Comparison of ENCODE assay signal across 15 cellular contexts in genomic region chr15:57554821-57555185, GRCh38. TPM values are rescaled to one million over a fixed set of nuclear protein-coding genes. Genes with fewer than 3 reads are reported as not detected.
DNase-seq lines count a peak whose midpoint lies in the region; ATAC-seq and TF ChIP-seq lines count a peak whose summit lies in the region.
"Had no signal": no experiment of that assay in that cellular context is flagged by ENCODE, and none has a peak within 500 bp of the region (broad histone marks: within the 10 kb centered on the region; RNA-seq: fewer than 3 reads in every experiment).

No MANE protein-coding gene starts in this region.

- no peaks in the 10 kb centered on the region for H4K20me1 ChIP-seq in H9 (ENCODE audit: control insufficient read depth, insufficient read depth, insufficient read length)
- H4K20me1 ChIP-seq in hepatocyte (ENCODE audit: insufficient read depth, poor library complexity, severe bottlenecking) = no peaks in the 10 kb centered on the region

- no peak overlapping the region for H4K5ac ChIP-seq in H9 (ENCODE audit: insufficient read length, low read depth, low read length)

- no peak overlapping the region for H2AK5ac ChIP-seq in H9 (ENCODE audit: insufficient read length, low read length)

- DNase-seq in H9 (no peak), WTC11 (ENCODE audit: low spot score) (no peak), hepatocyte (ENCODE audit: low spot score) (no peak), sigmoid colon (no peak), MV-4-11 (lab: John Stamatoyannopoulos, UW) (no peak), chondrocyte (ENCODE audit: low spot score) (no peak)
- no peak for DNase-seq in activated naive CD4-positive, alpha-beta T cell treated with Interleukin-2 at 50 U/mL for 16 hours
- DNase-seq in activated CD8-positive, alpha-beta memory T cell treated with anti-CD3 and anti-CD28 coated beads, Interleukin-2, amount 10 ng/mL, durations not matched to agents 7 days and 5 days = no peak
- DNase-seq: activated CD4-positive, CD25-positive, alpha-beta regulatory T cell; activated CD8-positive, alpha-beta memory T cell treated with anti-CD3 and anti-CD28 coated beads, Interleukin-2, amount 50 U/mL, for 48 hours; naive thymus-derived CD4-positive, alpha-beta T cell; stimulated activated naive CD8-positive, alpha-beta T cell treated with anti-CD3 and anti-CD28 coated beads, Interleukin-15, Interleukin-2, amounts not matched to agents 100 U/mL and 50 U/mL, for 24 hours had no signal

- no peak for TF ChIP-seq EP300 in sigmoid colon (IDR thresholded peaks at IDR 0.05)

- H2BK12ac ChIP-seq in H9 (ENCODE audit: insufficient read length, low read depth, low read length) = no peak overlapping the region

- H3K4ac ChIP-seq in H9 (ENCODE audit: low read depth, low read length) = no peak overlapping the region

- H3K14ac ChIP-seq in H9 (ENCODE audit: insufficient read depth, low read length) = no peak overlapping the region

- CTCF ChIA-PET in WTC11 (lab: Charles Lee) = interaction anchor here (0.9 to 3.8 kb wide), 5 partner anchors 13 to 223 kb away, joined by 3 to 43 read pairs (median 5); no protein-coding TSS in a partner anchor
- CTCF ChIA-PET in activated CD8-positive, alpha-beta memory T cell treated with anti-CD3 and anti-CD28 coated beads, Interleukin-2, amount 10 ng/mL, durations not matched to agents 7 days and 5 days (lab: Charles Lee) = interaction anchor here (1.2 kb wide), 1 partner anchor 16 kb away, joined by 3 read pairs; no protein-coding TSS in a partner anchor

- no peaks in the 10 kb centered on the region for H3K23me2 ChIP-seq in H9 (ENCODE audit: insufficient read length, low read depth, low read length, poor library complexity, severe bottlenecking)

- no peak overlapping the region for H4K8ac ChIP-seq in H9 (replicated peaks; ENCODE audit: insufficient read length, low read depth, low read length)

- ATAC-seq in WTC11 = no peak
- no peak for ATAC-seq in activated CD8-positive, alpha-beta memory T cell treated with anti-CD3 and anti-CD28 coated beads, Interleukin-2, amount 10 ng/mL, durations not matched to agents 7 days and 5 days
- ATAC-seq: naive thymus-derived CD4-positive, alpha-beta T cell; sciatic nerve; stimulated activated naive CD8-positive, alpha-beta T cell treated with anti-CD3 and anti-CD28 coated beads, Interleukin-15, Interleukin-2, amounts not matched to agents 100 U/mL and 50 U/mL, for 24 hours had no signal

- H2BK20ac ChIP-seq in H9 (ENCODE audit: low read depth, low read length, poor library complexity, severe bottlenecking) = no peak overlapping the region

- peaks cover 37 to 40% of the 10 kb centered on the region in 2 experiments for H3K4me1 Mint-ChIP-seq in H9
- H3K4me1 Mint-ChIP-seq in WTC11 = peaks cover 33% of the 10 kb centered on the region
- no peaks in the 10 kb centered on the region for H3K4me1 Mint-ChIP-seq in activated CD8-positive, alpha-beta memory T cell treated with anti-CD3 and anti-CD28 coated beads, Interleukin-2, amount 10 ng/mL, durations not matched to agents 7 days and 5 days
- peaks cover 55% of the 10 kb centered on the region for H3K4me1 Mint-ChIP-seq in chondrocyte (ENCODE audit: low read depth)

- H4K91ac ChIP-seq in H9 (ENCODE audit: insufficient read length, low read depth, low read length) = no peak overlapping the region

- H3K18ac ChIP-seq in H9 (ENCODE audit: insufficient read length, low read depth, low read length) = no peak overlapping the region

- no peak overlapping the region for H3K23ac ChIP-seq in H9 (ENCODE audit: insufficient read length, low read depth, low read length)

- H2BK15ac ChIP-seq in H9 (ENCODE audit: low read depth, low read length) = no peak overlapping the region

- H3K27me3 ChIP-seq in H9 (ENCODE audit: insufficient read depth, low read length) (no peaks in the 10 kb centered on the region), hepatocyte (no peaks in the 10 kb centered on the region), sigmoid colon (no peaks in the 10 kb centered on the region)
- H3K27me3 ChIP-seq: breast epithelium had no signal

- no peaks in the 10 kb centered on the region for H3K79me1 ChIP-seq in H9 (ENCODE audit: insufficient read depth, low read depth, low read length, poor library complexity, severe bottlenecking)

- H3K36me3 Mint-ChIP-seq in H9 (ENCODE audit: insufficient read depth in 1 of 3, low read depth in 3 of 3) = peaks cover 4 to 15% (median 13%) of the 10 kb centered on the region in 3 experiments; a peak in 6 of 7 replicates
- peaks cover 19% of the 10 kb centered on the region for H3K36me3 Mint-ChIP-seq in WTC11
- H3K36me3 Mint-ChIP-seq in activated CD8-positive, alpha-beta memory T cell treated with anti-CD3 and anti-CD28 coated beads, Interleukin-2, amount 10 ng/mL, durations not matched to agents 7 days and 5 days = no peaks in the 10 kb centered on the region
- no peaks in the 10 kb centered on the region for H3K36me3 Mint-ChIP-seq in chondrocyte (ENCODE audit: low read depth)
- H3K36me3 Mint-ChIP-seq: activated naive CD4-positive, alpha-beta T cell treated with anti-CD3 and anti-CD28 coated beads, Interleukin-2, amount 50 U/mL, for 24 hours; naive thymus-derived CD4-positive, alpha-beta T cell had no signal

- no peak overlapping the region for H3T11ph ChIP-seq in H9 (ENCODE audit: low read length)

- H3K27ac ChIP-seq in H9 (ENCODE audit: insufficient read length, low read depth, low read length) = no peak overlapping the region
- peak overlapping the region; percentile 97 for H3K27ac ChIP-seq in hepatocyte
- peak overlapping the region in 3 of 4 donors; percentile 23 to 35 (median 35) for H3K27ac ChIP-seq in sigmoid colon

- TF ChIP-seq POLR2A in sigmoid colon (IDR thresholded peaks at IDR 0.05) = no peak

- H2BK120ac ChIP-seq in H9 (ENCODE audit: low read depth, low read length, poor library complexity, severe bottlenecking) = no peak overlapping the region

- H3K56ac ChIP-seq in H9 (ENCODE audit: insufficient read length, low read depth, low read length) = no peak overlapping the region

- WGBS in H9 (ENCODE audit: extremely low coverage, insufficient read length, low lambda C conversion rate) = no CpG with 5 or more reads among the region's 4 CpGs
- 76% methylated on average over 4 of the region's 4 CpGs for WGBS in hepatocyte (ENCODE audit: low lambda C conversion rate, missing lambda C conversion rate)
- 91 to 93% methylated on average over 4 of the region's 4 CpGs for WGBS in sigmoid colon, 2 donors

- H3K4me2 ChIP-seq in H9 (ENCODE audit: insufficient read depth, insufficient read length, low read length) (no peak overlapping the region), hepatocyte (peak overlapping the region; percentile 52)

- H2AFZ ChIP-seq in H9 (ENCODE audit: low read length) (no peak overlapping the region), hepatocyte (peak overlapping the region; percentile 18)

- no peaks in the 10 kb centered on the region for H3K9me3 ChIP-seq in H9 (ENCODE audit: control insufficient read depth, low read depth, low read length)
- H3K9me3 ChIP-seq in hepatocyte (ENCODE audit: low read depth) = no peaks in the 10 kb centered on the region
- H3K9me3 ChIP-seq in sigmoid colon = no peaks in the 10 kb centered on the region
- H3K9me3 ChIP-seq: breast epithelium had no signal

- no peak overlapping the region for H3K4me3 ChIP-seq in hepatocyte
- no peak overlapping the region for H3K4me3 ChIP-seq in sigmoid colon
- H3K4me3 ChIP-seq: breast epithelium had no signal

- no peak for TF ChIP-seq CTCF in H9 (conservative IDR thresholded peaks at IDR 0.05)
- TF ChIP-seq CTCF in WTC11 (IDR thresholded peaks at IDR 0.05) = no peak
- TF ChIP-seq CTCF in hepatocyte (IDR thresholded peaks at IDR 0.05; ENCODE audit: poor library complexity) = no peak
- no peak for TF ChIP-seq CTCF in sigmoid colon (IDR thresholded peaks at IDR 0.05)
- TF ChIP-seq CTCF in chondrocyte (IDR thresholded peaks at IDR 0.05) = no peak

- H3K27ac Mint-ChIP-seq in H9 (peak overlapping the region in 2 of 3 experiments; percentile 31 to 63; a peak in 3 of 7 replicates), WTC11 (peak overlapping the region; percentile 57), chondrocyte (ENCODE audit: unreplicated experiment) (no peak overlapping the region)
- H3K27ac Mint-ChIP-seq in activated CD8-positive, alpha-beta memory T cell treated with anti-CD3 and anti-CD28 coated beads, Interleukin-2, amount 10 ng/mL, durations not matched to agents 7 days and 5 days = no peak overlapping the region
- H3K27ac Mint-ChIP-seq: activated naive CD4-positive, alpha-beta T cell treated with anti-CD3 and anti-CD28 coated beads, Interleukin-2, amount 50 U/mL, for 24 hours; naive thymus-derived CD4-positive, alpha-beta T cell had no signal

- H3K4me3 Mint-ChIP-seq in H9 = no peak overlapping the region
- H3K4me3 Mint-ChIP-seq in WTC11 = no peak overlapping the region
- no peak overlapping the region for H3K4me3 Mint-ChIP-seq in activated CD8-positive, alpha-beta memory T cell treated with anti-CD3 and anti-CD28 coated beads, Interleukin-2, amount 10 ng/mL, durations not matched to agents 7 days and 5 days
- no peak overlapping the region for H3K4me3 Mint-ChIP-seq in chondrocyte (ENCODE audit: unreplicated experiment)
- H3K4me3 Mint-ChIP-seq: activated naive CD4-positive, alpha-beta T cell treated with anti-CD3 and anti-CD28 coated beads, Interleukin-2, amount 50 U/mL, for 24 hours; naive thymus-derived CD4-positive, alpha-beta T cell had no signal

- intact Hi-C loops in sigmoid colon (cut with DNase I) = loop anchor here (10.0 kb wide), 1 partner anchor 510 kb away; the partner anchor contains the start of gene ALDH1A2

- no peak overlapping the region for H2BK5ac ChIP-seq in H9 (ENCODE audit: insufficient read length, low read length)

- H3K36me3 ChIP-seq in hepatocyte (replicated peaks; ENCODE audit: insufficient read depth, low read depth) = no peaks in the 10 kb centered on the region
- no peaks in the 10 kb centered on the region for H3K36me3 ChIP-seq in sigmoid colon
- H3K36me3 ChIP-seq: breast epithelium had no signal

- H3K27me3 Mint-ChIP-seq in H9 (ENCODE audit: low read depth) = no peaks in the 10 kb centered on the region
- no peaks in the 10 kb centered on the region for H3K27me3 Mint-ChIP-seq in WTC11 (ENCODE audit: low read depth)
- peaks cover 22% of the 10 kb centered on the region for H3K27me3 Mint-ChIP-seq in activated CD8-positive, alpha-beta memory T cell treated with anti-CD3 and anti-CD28 coated beads, Interleukin-2, amount 10 ng/mL, durations not matched to agents 7 days and 5 days
- no peaks in the 10 kb centered on the region for H3K27me3 Mint-ChIP-seq in chondrocyte (ENCODE audit: low read depth)
- H3K27me3 Mint-ChIP-seq: activated naive CD4-positive, alpha-beta T cell treated with anti-CD3 and anti-CD28 coated beads, Interleukin-2, amount 50 U/mL, for 24 hours had no signal

- H3K9ac ChIP-seq in H9 (ENCODE audit: extremely low read depth, insufficient read length, low read length) = no peak overlapping the region

- POLR2A ChIA-PET in WTC11 (lab: Charles Lee) = no interaction called here

- H3K9me2 ChIP-seq in hepatocyte (replicated peaks; ENCODE audit: insufficient read depth) = no peaks in the 10 kb centered on the region

- H3K4me1 ChIP-seq in H9 (ENCODE audit: insufficient read depth, low read length) (peaks cover 6% of the 10 kb centered on the region; the same call in 1 of the 2 replicates), hepatocyte (ENCODE audit: insufficient read depth) (peaks cover 48% of the 10 kb centered on the region), sigmoid colon (peaks cover 0 to 18% (median 13%) of the 10 kb centered on the region in 4 donors)

- H3K9me3 Mint-ChIP-seq in H9 (no peaks in the 10 kb centered on the region; a peak in 1 of 5 replicates), WTC11 (no peaks in the 10 kb centered on the region), chondrocyte (ENCODE audit: low read depth) (no peaks in the 10 kb centered on the region)
- H3K9me3 Mint-ChIP-seq in activated CD8-positive, alpha-beta memory T cell treated with anti-CD3 and anti-CD28 coated beads, Interleukin-2, amount 10 ng/mL, durations not matched to agents 7 days and 5 days (ENCODE audit: low read depth) = no peaks in the 10 kb centered on the region
- H3K9me3 Mint-ChIP-seq: activated naive CD4-positive, alpha-beta T cell treated with anti-CD3 and anti-CD28 coated beads, Interleukin-2, amount 50 U/mL, for 24 hours; naive thymus-derived CD4-positive, alpha-beta T cell had no signal

- H3K79me2 ChIP-seq in H9 (ENCODE audit: insufficient read depth, low read length) (no peaks in the 10 kb centered on the region), hepatocyte (no peaks in the 10 kb centered on the region)

RNA-seq across cellular contexts. Expression of gene MYZAP, which starts 36.9 kb away (rescaled TPM):
- 0.63 and 0.72 TPM in 2 replicates for total RNA-seq in H9 (2021)
- 0.60 to 0.73 TPM (median 0.68 TPM) in 3 replicates for total RNA-seq in WTC11 (2021)
- 15.5 and 20.3 TPM in 2 replicates for total RNA-seq in hepatocyte
- 12.0 and 17.0 TPM in 2 replicates for polyA plus RNA-seq in hepatocyte
- total RNA-seq in sigmoid colon = 10 to 100 TPM; 31.4 to 55.6 (median 47.1) TPM
- polyA plus RNA-seq in sigmoid colon = 10 to 100 TPM in 2 of 3 donors, 1 to 10 TPM in 1; 7.2 to 48.3 (median 31.8) TPM
- not detected for total RNA-seq in activated CD8-positive, alpha-beta memory T cell treated with anti-CD3 and anti-CD28 coated beads, Interleukin-2, amount 10 ng/mL, durations not matched to agents 7 days and 5 days
- 0.17 to 1.9 TPM in 2 of 3 replicates, not detected in the other for total RNA-seq in chondrocyte

Comparison
In these comparisons a context has a peak if more than half of its experiments do, and no peak if none do; other contexts are left out.
1. H3K27ac Mint-ChIP-seq: peak in H9 (2 of 3) and WTC11 (single experiment); none in activated CD8-positive, alpha-beta memory T cell treated with anti-CD3 and anti-CD28 coated beads, Interleukin-2, amount 10 ng/mL, durations not matched to agents 7 days and 5 days (single experiment) and chondrocyte (single experiment).